Comparison of ENCODE assay signal across 1 cellular context in genomic region chr4:128060130-128060619, GRCh38.
TF ChIP-seq lines count a peak whose summit lies in the region.

No MANE protein-coding gene starts in this region.

TF ChIP-seq in GM23338, 12 proteins besides CTCF, POLR2A, EP300 and RAD21 (continued from another document):
- TF ChIP-seq ZNF462 (CRISPR knock-in tag; IDR thresholded peaks at IDR 0.05) (no peak), ZNF114 (CRISPR knock-in tag; IDR thresholded peaks at IDR 0.05) (no peak), ETS1 (IDR thresholded peaks at IDR 0.05) (no peak), JUNB (IDR thresholded peaks at IDR 0.05; ENCODE audit: unreplicated experiment) (no peak), STAT1 (IDR thresholded peaks at IDR 0.05; ENCODE audit: unreplicated experiment) (no peak), CREB1 (CRISPR knock-in tag; IDR thresholded peaks at IDR 0.05; ENCODE audit: low read depth) (no peak), POLR2AphosphoS5 (IDR thresholded peaks at IDR 0.05; ENCODE audit: low read depth) (no peak)
